19 cellular contexts compared by ENCODE assay signal in genomic region chr6:47303861-47304260, GRCh38. TPM values are rescaled to one million over a fixed set of nuclear protein-coding genes. Genes with fewer than 3 reads are reported as not detected.
DNase-seq lines count a peak whose midpoint lies in the region; ATAC-seq and TF ChIP-seq lines count a peak whose summit lies in the region.
"Had no signal": no experiment of that assay in that cellular context is flagged by ENCODE, and none has a peak within 500 bp of the region (broad histone marks: within the 10 kb centered on the region; RNA-seq: fewer than 3 reads in every experiment).

No MANE protein-coding gene starts in this region.

- H3K4me3 ChIP-seq in Loucy (ENCODE audit: low read length, poor library complexity, severe bottlenecking), result no peak overlapping the region
- H3K4me3 ChIP-seq: BLaER1 had no signal

- intact Hi-C loops in CD14-positive monocyte (cut with micrococcal nuclease), result loop anchor here in 1 of 2 donors (10.0 kb wide), 1 partner anchor 449 kb away; no protein-coding TSS in a partner anchor

- H3K36me3 ChIP-seq in Loucy (ENCODE audit: insufficient read depth, low read length), result no peaks in the 10 kb centered on the region

- ATAC-seq in effector memory CD8-positive, alpha-beta T cell (replicated peaks), result no peak
- ATAC-seq: Right ventricle myocardium inferior, SK-N-SH treated with all-trans-retinoic acid at 6 μM for 48 hours, T-cell had no signal

- no peak overlapping the region for H3K4me3 Mint-ChIP-seq in CD14-positive monocyte
- no peak overlapping the region for H3K4me3 Mint-ChIP-seq in effector memory CD8-positive, alpha-beta T cell
- H3K4me3 Mint-ChIP-seq: CD8-positive, alpha-beta memory T cell; H9; T-cell had no signal

- H3K9me3 ChIP-seq in Loucy (ENCODE audit: insufficient read depth, low read depth, low read length), result no peaks in the 10 kb centered on the region

- H3K79me2 ChIP-seq in Loucy (ENCODE audit: insufficient read depth, low read length), result peaks cover 81% of the 10 kb centered on the region

- peaks cover 0 to 18% (median 6%) of the 10 kb centered on the region in 7 donors for H3K9me3 Mint-ChIP-seq in CD14-positive monocyte
- no peaks in the 10 kb centered on the region for H3K9me3 Mint-ChIP-seq in effector memory CD8-positive, alpha-beta T cell
- H3K9me3 Mint-ChIP-seq: H9, T-cell had no signal

- H3K27ac Mint-ChIP-seq in CD14-positive monocyte, result no peak overlapping the region
- H3K27ac Mint-ChIP-seq in effector memory CD8-positive, alpha-beta T cell, result no peak overlapping the region
- H3K27ac Mint-ChIP-seq: CD8-positive, alpha-beta memory T cell; T-cell had no signal

- H3K27me3 ChIP-seq in Loucy (ENCODE audit: insufficient read depth, low read length, poor library complexity, severe bottlenecking), result no peaks in the 10 kb centered on the region
- H3K27me3 ChIP-seq: BLaER1 had no signal

- H4K20me1 ChIP-seq in Loucy (ENCODE audit: insufficient read depth, low read length, poor library complexity, severe bottlenecking), result peaks cover 36% of the 10 kb centered on the region

- H3K36me3 Mint-ChIP-seq in CD14-positive monocyte, result peaks cover 0 to 9% of the 10 kb centered on the region in 2 donors
- no peaks in the 10 kb centered on the region for H3K36me3 Mint-ChIP-seq in effector memory CD8-positive, alpha-beta T cell (ENCODE audit: insufficient read depth)
- H3K36me3 Mint-ChIP-seq: CD8-positive, alpha-beta memory T cell; T-cell had no signal

- peaks cover 68% of the 10 kb centered on the region for H3K4me1 ChIP-seq in Loucy (ENCODE audit: insufficient read depth, low read length, poor library complexity, severe bottlenecking)

- no peak overlapping the region for H3K9ac ChIP-seq in Loucy (ENCODE audit: low read depth, low read length, poor library complexity, severe bottlenecking)
- H3K9ac ChIP-seq: BLaER1 had no signal

- no peaks in the 10 kb centered on the region for H3F3A ChIP-seq in Loucy (ENCODE audit: low read depth)

- H3K27ac ChIP-seq in 22Rv1 (0 out of 2 replicates have a peak overlapping the region, but pooled peaks have one; percentile 3), VCaP (peak overlapping the region; percentile 70)
- H3K27ac ChIP-seq: BLaER1, HL-60 had no signal

- H2AFZ ChIP-seq in Loucy (ENCODE audit: low read length), result no peak overlapping the region

- H3K27me3 Mint-ChIP-seq in CD14-positive monocyte (ENCODE audit: low read depth in 3 of 3), result peaks cover 22 to 25% (median 22%) of the 10 kb centered on the region in 3 donors
- H3K27me3 Mint-ChIP-seq in effector memory CD8-positive, alpha-beta T cell, result peaks cover 43 to 75% of the 10 kb centered on the region in 2 donors

- TF ChIP-seq CTCF in 22Rv1 (IDR thresholded peaks at IDR 0.05) (no peak), Loucy (conservative IDR thresholded peaks at IDR 0.05; ENCODE audit: low read length) (no peak), VCaP (conservative IDR thresholded peaks at IDR 0.05) (no peak), CD14-positive monocyte (IDR thresholded peaks at IDR 0.05) (no peak)

- H3K4me1 Mint-ChIP-seq in CD14-positive monocyte, result peaks cover 8% of the 10 kb centered on the region
- H3K4me1 Mint-ChIP-seq in effector memory CD8-positive, alpha-beta T cell (ENCODE audit: low read depth in 2 of 2), result peaks cover 1 to 8% of the 10 kb centered on the region in 2 donors

- peak; percentile 29 for DNase-seq in kidney tubule cell (ENCODE audit: low spot score)
- no peak for DNase-seq in NCI-H345 treated with DMSO at 0.1 percent for 48 hours (lab: John Stamatoyannopoulos, UW; ENCODE audit: unreplicated experiment)
- DNase-seq in NCI-H1105 treated with DMSO at 0.1 percent for 48 hours (lab: John Stamatoyannopoulos, UW), result no peak
- DNase-seq in CD14-positive monocyte (ENCODE audit: low spot score), result no peak
- no peak for DNase-seq in effector memory CD8-positive, alpha-beta T cell
- DNase-seq: CD8-positive, alpha-beta memory T cell; DND-41; H9; IMR-90; NCI-H1436 treated with DMSO at 0.1 percent for 48 hours; NCI-H524; T-cell had no signal

- H3K4me2 ChIP-seq in Loucy (ENCODE audit: low read depth, low read length, poor library complexity, severe bottlenecking), result peak overlapping the region; percentile 94
- H3K4me2 ChIP-seq: BLaER1 had no signal

- H3K9me2 ChIP-seq in Loucy (replicated peaks; ENCODE audit: low read depth, low read length), result no peaks in the 10 kb centered on the region

RNA-seq across cellular contexts. Expression of gene TNFRSF21, which starts 5.8 kb away (rescaled TPM):
- polyA plus RNA-seq in CD14-positive monocyte, result under 1 TPM; 0.58 to 0.86 TPM
